ENCODE assay signal across 1 cellular context in genomic region chr9:129836342-129837007, GRCh38.
TF ChIP-seq lines count a peak whose summit lies in the region.

No MANE protein-coding gene starts in this region.

TF ChIP-seq in K562, 482 proteins besides CTCF, POLR2A, EP300 and RAD21:
- TF ChIP-seq SPI1 (IDR thresholded peaks at IDR 0.05; ENCODE audit: borderline replicate concordance, low read depth, low read length) (peak; percentile 88), BHLHE40 (IDR thresholded peaks at IDR 0.05; ENCODE audit: low read length) (peak; percentile 71), POLR2AphosphoS5 (IDR thresholded peaks at IDR 0.05; ENCODE audit: control insufficient read depth, insufficient read depth, low read depth, low read length) (0 out of 2 replicates have a peak, but pooled peaks have one; percentile 35), SRF (CRISPR knock-in tag; IDR thresholded peaks at IDR 0.05) (no peak), ARNT (IDR thresholded peaks at IDR 0.05) (peak in 1 of 2 experiments; percentile 67; a peak in 1 of 4 replicates), MCM3 (IDR thresholded peaks at IDR 0.05) (no peak), ZNF551 (CRISPR knock-in tag; IDR thresholded peaks at IDR 0.05) (no peak), ETS1 (conservative IDR thresholded peaks at IDR 0.05; ENCODE audit: control insufficient read depth, low read depth, low read length) (0 out of 2 replicates have a peak, but pooled peaks have one; percentile 57), PKNOX1 (IDR thresholded peaks at IDR 0.05) (0 out of 2 replicates have a peak, but pooled peaks have one; percentile 12), MYC (IDR thresholded peaks at IDR 0.05; ENCODE audit: low read depth, low read length) (no peak), MYC (CRISPR knock-in tag; IDR thresholded peaks at IDR 0.05; ENCODE audit: borderline replicate concordance, low read depth) (0 out of 2 replicates have a peak, but pooled peaks have one; percentile 8)
- TF ChIP-seq, protein P1, sequence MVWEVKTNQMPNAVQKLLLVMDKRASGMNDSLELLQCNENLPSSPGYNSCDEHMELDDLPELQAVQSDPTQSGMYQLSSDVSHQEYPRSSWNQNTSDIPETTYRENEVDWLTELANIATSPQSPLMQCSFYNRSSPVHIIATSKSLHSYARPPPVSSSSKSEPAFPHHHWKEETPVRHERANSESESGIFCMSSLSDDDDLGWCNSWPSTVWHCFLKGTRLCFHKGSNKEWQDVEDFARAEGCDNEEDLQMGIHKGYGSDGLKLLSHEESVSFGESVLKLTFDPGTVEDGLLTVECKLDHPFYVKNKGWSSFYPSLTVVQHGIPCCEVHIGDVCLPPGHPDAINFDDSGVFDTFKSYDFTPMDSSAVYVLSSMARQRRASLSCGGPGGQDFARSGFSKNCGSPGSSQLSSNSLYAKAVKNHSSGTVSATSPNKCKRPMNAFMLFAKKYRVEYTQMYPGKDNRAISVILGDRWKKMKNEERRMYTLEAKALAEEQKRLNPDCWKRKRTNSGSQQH (CRISPR knock-in tag; IDR thresholded peaks at IDR 0.05): 0 out of 2 replicates have a peak, but pooled peaks have one; percentile 28
